In the genomic region with DNA sequence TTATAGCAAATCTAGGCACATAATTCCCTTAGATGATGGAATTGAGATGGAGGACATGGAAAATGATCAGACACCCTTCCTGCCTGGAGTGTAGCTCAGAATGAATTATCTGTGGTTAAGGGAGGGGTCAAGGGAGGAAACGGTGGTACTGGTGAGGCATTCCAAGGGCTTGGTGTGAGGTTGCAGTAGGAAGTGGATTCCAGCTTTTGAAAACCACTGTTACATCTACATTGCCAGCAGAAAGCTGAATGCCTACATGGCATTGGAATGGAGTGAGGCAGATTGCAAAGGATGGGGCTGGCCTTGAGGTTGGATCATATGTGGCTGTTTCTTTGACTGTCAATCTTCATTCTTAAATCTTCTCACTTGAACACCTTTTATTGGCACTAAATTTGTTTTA, we compare ENCODE assay signal across 15 cellular contexts.
DNase-seq lines count a peak whose midpoint lies in the region; ATAC-seq, FAIRE-seq and TF ChIP-seq lines count a peak whose summit lies in the region.
"Had no signal": no experiment of that assay in that cellular context is flagged by ENCODE, and none has a peak within 500 bp of the region (broad histone marks: within the 10 kb centered on the region; RNA-seq: fewer than 3 reads in every experiment).

No MANE protein-coding gene starts in this region.

- H3K27ac Mint-ChIP-seq in WTC11: no peak overlapping the region

- CTCF ChIA-PET in WTC11 (lab: Charles Lee): interaction anchor here (1.0 to 1.6 kb wide), 2 partner anchors 59 to 72 kb away, joined by 4 read pairs; no protein-coding TSS in a partner anchor

- H3K9me3 Mint-ChIP-seq in WTC11: no peaks in the 10 kb centered on the region

- ATAC-seq in HG03521 (IDR thresholded peaks at IDR 0.05; ENCODE audit: unreplicated experiment) (no peak), WTC11 (no peak), GM18868 (IDR thresholded peaks at IDR 0.05; ENCODE audit: unreplicated experiment) (no peak)

- peaks cover 2% of the 10 kb centered on the region for H3K27me3 Mint-ChIP-seq in WTC11 (ENCODE audit: low read depth)

- H3K36me3 Mint-ChIP-seq in WTC11: no peaks in the 10 kb centered on the region

- peak; percentile 87 for FAIRE-seq in HTR-8/SVneo (lab: Jason Lieb, UNC)
- FAIRE-seq: G401.6 had no signal

- H3K4me3 ChIP-seq in AG09309 (ENCODE audit: control insufficient read depth, low read depth, low read length): no peak overlapping the region
- H3K4me3 ChIP-seq: prostate gland, uterus had no signal

- no peak overlapping the region for H3K4me3 Mint-ChIP-seq in WTC11

- H3K4me1 Mint-ChIP-seq in WTC11: peaks cover 20% of the 10 kb centered on the region

- POLR2A ChIA-PET in WTC11 (lab: Charles Lee): no interaction called here

- TF ChIP-seq CTCF in AG09309 (IDR thresholded peaks at IDR 0.05; ENCODE audit: control insufficient read depth, insufficient read depth, low read depth, low read length, missing control alignments) (no peak), WTC11 (IDR thresholded peaks at IDR 0.05) (no peak)

- peak; percentile 75 for DNase-seq in AG09309 (ENCODE audit: low read depth)
- peak; percentile 42 for DNase-seq in HTR-8/SVneo (ENCODE audit: insufficient read length, low spot score)
- DNase-seq in astrocyte of the hippocampus (ENCODE audit: low read depth, low spot score): peak; percentile 90
- peak; percentile 91 for DNase-seq in kidney glomerular epithelial cell (lab: John Stamatoyannopoulos, UW)
- no peak for DNase-seq in WTC11 (ENCODE audit: low spot score)
- DNase-seq in NCI-H774 (lab: John Stamatoyannopoulos, UW): no peak
- DNase-seq: activated CD4-positive, alpha-beta T cell treated with anti-CD3 and anti-CD28 coated beads for 4 hours; KBM-7; NCI-H2107; stimulated activated CD4-positive, alpha-beta T cell treated with anti-CD3 and anti-CD28 coated beads, Interleukin-2, amount 100 ng/mL, for 24 hours; uterus had no signal

TF ChIP-seq in WTC11, 78 proteins besides CTCF, POLR2A, EP300 and RAD21:
- TF ChIP-seq, protein P1, sequence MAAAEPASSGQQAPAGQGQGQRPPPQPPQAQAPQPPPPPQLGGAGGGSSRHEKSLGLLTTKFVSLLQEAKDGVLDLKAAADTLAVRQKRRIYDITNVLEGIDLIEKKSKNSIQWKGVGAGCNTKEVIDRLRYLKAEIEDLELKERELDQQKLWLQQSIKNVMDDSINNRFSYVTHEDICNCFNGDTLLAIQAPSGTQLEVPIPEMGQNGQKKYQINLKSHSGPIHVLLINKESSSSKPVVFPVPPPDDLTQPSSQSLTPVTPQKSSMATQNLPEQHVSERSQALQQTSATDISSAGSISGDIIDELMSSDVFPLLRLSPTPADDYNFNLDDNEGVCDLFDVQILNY (CRISPR knock-in tag; IDR thresholded peaks at IDR 0.05): no peak
- TF ChIP-seq HMGA2 (CRISPR knock-in tag; IDR thresholded peaks at IDR 0.05) (no peak), TCF7 (CRISPR knock-in tag; IDR thresholded peaks at IDR 0.05; ENCODE audit: low read depth) (no peak), FOXJ3 (CRISPR knock-in tag; IDR thresholded peaks at IDR 0.05; ENCODE audit: borderline replicate concordance) (no peak), TEAD4 (CRISPR knock-in tag; IDR thresholded peaks at IDR 0.05) (no peak), MYBL2 (CRISPR knock-in tag; IDR thresholded peaks at IDR 0.05) (no peak), RELA (CRISPR knock-in tag; IDR thresholded peaks at IDR 0.05; ENCODE audit: borderline replicate concordance) (no peak), NR2C2 (CRISPR knock-in tag; IDR thresholded peaks at IDR 0.05) (no peak), ZNF138 (CRISPR knock-in tag; conservative IDR thresholded peaks at IDR 0.05) (no peak), NFATC4 (CRISPR knock-in tag; IDR thresholded peaks at IDR 0.05) (no peak), ESRRA (CRISPR knock-in tag; IDR thresholded peaks at IDR 0.05; ENCODE audit: borderline replicate concordance) (no peak)
- TF ChIP-seq, protein P2, sequence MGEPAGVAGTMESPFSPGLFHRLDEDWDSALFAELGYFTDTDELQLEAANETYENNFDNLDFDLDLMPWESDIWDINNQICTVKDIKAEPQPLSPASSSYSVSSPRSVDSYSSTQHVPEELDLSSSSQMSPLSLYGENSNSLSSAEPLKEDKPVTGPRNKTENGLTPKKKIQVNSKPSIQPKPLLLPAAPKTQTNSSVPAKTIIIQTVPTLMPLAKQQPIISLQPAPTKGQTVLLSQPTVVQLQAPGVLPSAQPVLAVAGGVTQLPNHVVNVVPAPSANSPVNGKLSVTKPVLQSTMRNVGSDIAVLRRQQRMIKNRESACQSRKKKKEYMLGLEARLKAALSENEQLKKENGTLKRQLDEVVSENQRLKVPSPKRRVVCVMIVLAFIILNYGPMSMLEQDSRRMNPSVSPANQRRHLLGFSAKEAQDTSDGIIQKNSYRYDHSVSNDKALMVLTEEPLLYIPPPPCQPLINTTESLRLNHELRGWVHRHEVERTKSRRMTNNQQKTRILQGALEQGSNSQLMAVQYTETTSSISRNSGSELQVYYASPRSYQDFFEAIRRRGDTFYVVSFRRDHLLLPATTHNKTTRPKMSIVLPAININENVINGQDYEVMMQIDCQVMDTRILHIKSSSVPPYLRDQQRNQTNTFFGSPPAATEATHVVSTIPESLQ (CRISPR knock-in tag; IDR thresholded peaks at IDR 0.05): no peak
- TF ChIP-seq, protein P3, sequence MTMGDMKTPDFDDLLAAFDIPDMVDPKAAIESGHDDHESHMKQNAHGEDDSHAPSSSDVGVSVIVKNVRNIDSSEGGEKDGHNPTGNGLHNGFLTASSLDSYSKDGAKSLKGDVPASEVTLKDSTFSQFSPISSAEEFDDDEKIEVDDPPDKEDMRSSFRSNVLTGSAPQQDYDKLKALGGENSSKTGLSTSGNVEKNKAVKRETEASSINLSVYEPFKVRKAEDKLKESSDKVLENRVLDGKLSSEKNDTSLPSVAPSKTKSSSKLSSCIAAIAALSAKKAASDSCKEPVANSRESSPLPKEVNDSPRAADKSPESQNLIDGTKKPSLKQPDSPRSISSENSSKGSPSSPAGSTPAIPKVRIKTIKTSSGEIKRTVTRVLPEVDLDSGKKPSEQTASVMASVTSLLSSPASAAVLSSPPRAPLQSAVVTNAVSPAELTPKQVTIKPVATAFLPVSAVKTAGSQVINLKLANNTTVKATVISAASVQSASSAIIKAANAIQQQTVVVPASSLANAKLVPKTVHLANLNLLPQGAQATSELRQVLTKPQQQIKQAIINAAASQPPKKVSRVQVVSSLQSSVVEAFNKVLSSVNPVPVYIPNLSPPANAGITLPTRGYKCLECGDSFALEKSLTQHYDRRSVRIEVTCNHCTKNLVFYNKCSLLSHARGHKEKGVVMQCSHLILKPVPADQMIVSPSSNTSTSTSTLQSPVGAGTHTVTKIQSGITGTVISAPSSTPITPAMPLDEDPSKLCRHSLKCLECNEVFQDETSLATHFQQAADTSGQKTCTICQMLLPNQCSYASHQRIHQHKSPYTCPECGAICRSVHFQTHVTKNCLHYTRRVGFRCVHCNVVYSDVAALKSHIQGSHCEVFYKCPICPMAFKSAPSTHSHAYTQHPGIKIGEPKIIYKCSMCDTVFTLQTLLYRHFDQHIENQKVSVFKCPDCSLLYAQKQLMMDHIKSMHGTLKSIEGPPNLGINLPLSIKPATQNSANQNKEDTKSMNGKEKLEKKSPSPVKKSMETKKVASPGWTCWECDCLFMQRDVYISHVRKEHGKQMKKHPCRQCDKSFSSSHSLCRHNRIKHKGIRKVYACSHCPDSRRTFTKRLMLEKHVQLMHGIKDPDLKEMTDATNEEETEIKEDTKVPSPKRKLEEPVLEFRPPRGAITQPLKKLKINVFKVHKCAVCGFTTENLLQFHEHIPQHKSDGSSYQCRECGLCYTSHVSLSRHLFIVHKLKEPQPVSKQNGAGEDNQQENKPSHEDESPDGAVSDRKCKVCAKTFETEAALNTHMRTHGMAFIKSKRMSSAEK (CRISPR knock-in tag; IDR thresholded peaks at IDR 0.05; ENCODE audit: borderline replicate concordance): no peak

Comparison
In these comparisons a context has a peak if more than half of its experiments do, and no peak if none do; other contexts are left out.
1. DNase-seq: peak in AG09309 (single experiment), HTR-8/SVneo (single experiment), astrocyte of the hippocampus (single experiment) and kidney glomerular epithelial cell (single experiment); none in WTC11 (single experiment) and NCI-H774 (single experiment).